ENCODE assay signal across 22 cellular contexts in the genomic region with DNA sequence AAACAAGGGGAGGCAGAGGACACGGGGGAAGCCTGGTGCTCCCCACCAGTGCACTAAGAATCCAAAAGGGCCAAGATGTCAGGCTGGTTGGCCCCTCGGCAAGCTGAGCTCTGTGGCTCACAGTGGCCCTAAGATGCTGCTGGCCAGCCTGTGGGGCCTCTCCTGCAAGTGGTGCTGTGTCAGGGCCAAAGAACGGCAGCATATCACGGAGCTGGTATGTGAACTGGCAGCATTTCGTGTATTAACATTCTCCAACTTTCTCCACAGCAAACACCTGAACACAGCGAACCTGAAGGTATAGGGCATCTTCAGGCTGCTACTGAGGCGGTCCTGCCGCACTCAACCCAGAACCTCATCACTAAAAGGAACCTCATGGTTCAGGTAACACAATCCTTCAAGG. TPM values are rescaled to one million over a fixed set of nuclear protein-coding genes. Genes with fewer than 3 reads are reported as not detected.
DNase-seq lines count a peak whose midpoint lies in the region; ATAC-seq and TF ChIP-seq lines count a peak whose summit lies in the region.
"Had no signal": no experiment of that assay in that cellular context is flagged by ENCODE, and none has a peak within 500 bp of the region (broad histone marks: within the 10 kb centered on the region; RNA-seq: fewer than 3 reads in every experiment).

No MANE protein-coding gene starts in this region.

- peaks cover 5% of the 10 kb centered on the region for H3K27me3 Mint-ChIP-seq in brain
- no peaks in the 10 kb centered on the region for H3K27me3 Mint-ChIP-seq in nephron (ENCODE audit: low read depth)
- H3K27me3 Mint-ChIP-seq: CD4-positive, CD25-positive, alpha-beta regulatory T cell had no signal

- H3K27ac ChIP-seq in RWPE1: peak overlapping the region; percentile 42
- H3K27ac ChIP-seq: HL-60 had no signal

- TF ChIP-seq CTCF in RWPE1 (conservative IDR thresholded peaks at IDR 0.05; ENCODE audit: low read depth): no peak
- no peak for TF ChIP-seq CTCF in brain (conservative IDR thresholded peaks at IDR 0.05)
- TF ChIP-seq CTCF in nephron (IDR thresholded peaks at IDR 0.05; ENCODE audit: unreplicated experiment in 3 of 3): no peak

- DNase-seq in RWPE1 (ENCODE audit: low spot score) (no peak), hippocampal formation (lab: John Stamatoyannopoulos, UW) (no peak), epidermal melanocyte (ENCODE audit: insufficient read length, low spot score) (no peak)
- DNase-seq: ACHN; BE2C; C1 segment of cervical spinal cord; CD4-positive, CD25-positive, alpha-beta regulatory T cell; CD8-positive, alpha-beta memory T cell; COR-L47; DMS 273 treated with DMSO at 0.1 percent for 48 hours; DMS53; DND-41; EL; GOT3; H7; HFFc6 had no signal

- H3K27ac Mint-ChIP-seq in brain (peak overlapping the region in 4 of 5 experiments; percentile 38 to 65 (median 52)), nephron (peak overlapping the region in 2 of 3 experiments; percentile 49 to 59)
- H3K27ac Mint-ChIP-seq: CD4-positive, CD25-positive, alpha-beta regulatory T cell; HFFc6 had no signal

- no peaks in the 10 kb centered on the region for H3K9me3 Mint-ChIP-seq in brain
- no peaks in the 10 kb centered on the region for H3K9me3 Mint-ChIP-seq in nephron
- H3K9me3 Mint-ChIP-seq: CD4-positive, CD25-positive, alpha-beta regulatory T cell; CD8-positive, alpha-beta memory T cell; HFFc6 had no signal

- H3K36me3 Mint-ChIP-seq in brain (peaks cover 8% of the 10 kb centered on the region), nephron (ENCODE audit: low read depth) (peaks cover 4% of the 10 kb centered on the region)

- CTCF ChIA-PET in RWPE1 (lab: Yijun Ruan, JAX): no interaction called here

- POLR2A ChIA-PET in RWPE1 (lab: Yijun Ruan, JAX; ENCODE audit: low non-redundant PET): no interaction called here

- H3K4me1 Mint-ChIP-seq in brain: peaks cover 48% of the 10 kb centered on the region
- peaks cover 69% of the 10 kb centered on the region for H3K4me1 Mint-ChIP-seq in nephron
- H3K4me1 Mint-ChIP-seq: CD4-positive, CD25-positive, alpha-beta regulatory T cell; CD8-positive, alpha-beta memory T cell had no signal

- H3K4me3 Mint-ChIP-seq in brain (no peak overlapping the region), nephron (no peak overlapping the region)
- H3K4me3 Mint-ChIP-seq: CD4-positive, CD25-positive, alpha-beta regulatory T cell; CD8-positive, alpha-beta memory T cell; HFFc6 had no signal

- ATAC-seq in GM18511 (IDR thresholded peaks at IDR 0.05; ENCODE audit: unreplicated experiment): no peak
- ATAC-seq: GM12878, HCT116 had no signal

RNA-seq across cellular contexts. Expression of gene VAC14, which starts 34.8 kb away (rescaled TPM):
- 76.0 TPM for polyA plus RNA-seq in brain (ENCODE audit: insufficient read depth, low read depth, low replicate concordance)
